8 cellular contexts compared by ENCODE assay signal in genomic region chr3:112676659-112677234, GRCh38. TPM values are rescaled to one million over a fixed set of nuclear protein-coding genes. Genes with fewer than 3 reads are reported as not detected.
DNase-seq lines count a peak whose midpoint lies in the region; ATAC-seq and TF ChIP-seq lines count a peak whose summit lies in the region.

No MANE protein-coding gene starts in this region.

- DNase-seq in NCI-H146 (lab: John Stamatoyannopoulos, UW) (peak; percentile 41), NCI-H146 treated with DMSO at 0.1 percent for 48 hours (lab: John Stamatoyannopoulos, UW; ENCODE audit: unreplicated experiment) (no peak), NCI-H2107 treated with DMSO at 0.1 percent for 48 hours (lab: John Stamatoyannopoulos, UW; ENCODE audit: unreplicated experiment) (peak; percentile 92), chondrocyte (ENCODE audit: low spot score) (no peak), mesenchymal stem cell (peak; percentile 97)
- DNase-seq in activated CD4-positive, alpha-beta T cell treated with anti-CD3 and anti-CD28 coated beads for 1 hour = peak; percentile 66
- DNase-seq in stimulated activated CD8-positive, alpha-beta memory T cell treated with anti-CD3 and anti-CD28 coated beads, Interleukin-4, amount 100 ng/mL, for 1 hour (ENCODE audit: low read depth in 2 of 2, low spot score in 1 of 2) = peak; percentile 38 to 53

- H3K4me1 ChIP-seq in mesenchymal stem cell (ENCODE audit: control insufficient read depth, insufficient read depth, low read depth, low read length) = peaks cover 8% of the 10 kb centered on the region

- 0% methylated on average over 6 of the region's 6 CpGs for WGBS in mesenchymal stem cell

- H4K8ac ChIP-seq in mesenchymal stem cell (ENCODE audit: low read length) = peak overlapping the region; percentile 72

- H3K4me3 Mint-ChIP-seq in chondrocyte (ENCODE audit: unreplicated experiment) = peak overlapping the region; percentile 41

- H2BK120ac ChIP-seq in mesenchymal stem cell (ENCODE audit: low read depth, low read length) = peak overlapping the region; percentile 61

- peak overlapping the region; percentile 69 for H2AFZ ChIP-seq in mesenchymal stem cell (ENCODE audit: low read depth, low read length)

- H3K4me3 ChIP-seq in mesenchymal stem cell (ENCODE audit: insufficient read depth in 1 of 2, low read depth in 1 of 2, low read length in 2 of 2) = peak overlapping the region in 1 of 2 experiments; percentile 20

- H3K27ac ChIP-seq in mesenchymal stem cell (ENCODE audit: low read length, poor library complexity, severe bottlenecking) = peak overlapping the region; percentile 98

- H3K36me3 ChIP-seq in mesenchymal stem cell (ENCODE audit: control insufficient read depth in 1 of 2, insufficient read depth in 2 of 2, low read depth in 1 of 2, low read length in 2 of 2) = no peaks in the 10 kb centered on the region

- peak overlapping the region; percentile 66 for H2BK5ac ChIP-seq in mesenchymal stem cell (ENCODE audit: low read depth, low read length, poor library complexity, severe bottlenecking)

- peak; percentile 23 for TF ChIP-seq CTCF in chondrocyte (IDR thresholded peaks at IDR 0.05)

- H3K27me3 ChIP-seq in mesenchymal stem cell (ENCODE audit: control insufficient read depth in 1 of 2, insufficient read depth in 1 of 2, low read length in 2 of 2) = no peaks in the 10 kb centered on the region

- H3K4me2 ChIP-seq in mesenchymal stem cell (ENCODE audit: low read length, poor library complexity, severe bottlenecking) = peak overlapping the region; percentile 42

- peaks cover 72% of the 10 kb centered on the region for H3K4me1 Mint-ChIP-seq in chondrocyte (ENCODE audit: low read depth)

- no peaks in the 10 kb centered on the region for H3K36me3 Mint-ChIP-seq in chondrocyte (ENCODE audit: low read depth)

- H3K79me1 ChIP-seq in mesenchymal stem cell (replicated peaks; ENCODE audit: low read length, poor library complexity, severe bottlenecking) = no peaks in the 10 kb centered on the region

- no peak overlapping the region for H3K14ac ChIP-seq in mesenchymal stem cell (ENCODE audit: low read length in 2 of 2)

- no peaks in the 10 kb centered on the region for H3K9me3 Mint-ChIP-seq in chondrocyte (ENCODE audit: low read depth)

- H3K9me3 ChIP-seq in mesenchymal stem cell (ENCODE audit: control insufficient read depth, low read length) = no peaks in the 10 kb centered on the region

- H3K18ac ChIP-seq in mesenchymal stem cell (ENCODE audit: low read depth in 1 of 2, low read length in 2 of 2) = peak overlapping the region; percentile 79 to 88

- H3K27ac Mint-ChIP-seq in chondrocyte (ENCODE audit: unreplicated experiment) = peak overlapping the region; percentile 96

- peak overlapping the region in 1 of 2 experiments; percentile 93 for H2BK12ac ChIP-seq in mesenchymal stem cell (ENCODE audit: low read length in 2 of 2)

- H2AK5ac ChIP-seq in mesenchymal stem cell (ENCODE audit: low read length, severe bottlenecking) = peak overlapping the region; percentile 85

- H3K23ac ChIP-seq in mesenchymal stem cell (ENCODE audit: low read length in 2 of 2) = no peak overlapping the region

- no peaks in the 10 kb centered on the region for H3K27me3 Mint-ChIP-seq in chondrocyte (ENCODE audit: low read depth)

- peak overlapping the region in 1 of 2 experiments; percentile 41 for H3K4ac ChIP-seq in mesenchymal stem cell (ENCODE audit: low read depth in 1 of 2, low read length in 2 of 2)

- H3K9ac ChIP-seq in mesenchymal stem cell (ENCODE audit: low read length) = peak overlapping the region; percentile 75

- no peak overlapping the region for H4K91ac ChIP-seq in mesenchymal stem cell (ENCODE audit: low read length)

- peak; percentile 99 for ATAC-seq in HG02885 (IDR thresholded peaks at IDR 0.05; ENCODE audit: poor library complexity, unreplicated experiment)

- no peak overlapping the region for H2BK15ac ChIP-seq in mesenchymal stem cell (ENCODE audit: low read depth, poor library complexity, severe bottlenecking)

RNA-seq across cellular contexts. Expression of gene CCDC80, which starts 35.8 kb away (rescaled TPM):
- total RNA-seq in chondrocyte = 1,151 to 1,607 TPM (median 1,574 TPM) in 3 replicates
- 220 TPM for polyA plus RNA-seq in mesenchymal stem cell (2013, experiment 1 of 2)
- 229 TPM for polyA plus RNA-seq in mesenchymal stem cell (2013, experiment 2 of 2)

Comparison
In these comparisons a context has a peak if more than half of its experiments do, and no peak if none do; other contexts are left out.
1. DNase-seq: peak in NCI-H146 (single experiment), NCI-H2107 treated with DMSO at 0.1 percent for 48 hours (single experiment), activated CD4-positive, alpha-beta T cell treated with anti-CD3 and anti-CD28 coated beads for 1 hour (single experiment), mesenchymal stem cell (single experiment) and stimulated activated CD8-positive, alpha-beta memory T cell treated with anti-CD3 and anti-CD28 coated beads, Interleukin-4, amount 100 ng/mL, for 1 hour (2 of 2); none in NCI-H146 treated with DMSO at 0.1 percent for 48 hours (single experiment) and chondrocyte (single experiment).